28 cellular contexts compared by ENCODE assay signal in genomic region chr7:34371922-34372321, GRCh38.
"Had no signal": no experiment of that assay in that cellular context is flagged by ENCODE, and none has a peak within 500 bp of the region (broad histone marks: within the 10 kb centered on the region; RNA-seq: fewer than 3 reads in every experiment).

No MANE protein-coding gene starts in this region.

- H3K27me3 Mint-ChIP-seq: activated CD4-positive, alpha-beta T cell treated with anti-CD3 and anti-CD28 coated beads, Interleukin-2, amount 10 ng/mL, durations not matched to agents 24 days and 14 days; brain had no signal

- DNase-seq: activated CD4-positive, alpha-beta T cell treated with anti-CD3 and anti-CD28 coated beads, Interleukin-2, amount 10 ng/mL, durations not matched to agents 24 days and 14 days; activated CD4-positive, alpha-beta T cell treated with anti-CD3 and anti-CD28 coated beads, Interleukin-2, amount 50 U/mL, for 48 hours; activated CD8-positive, alpha-beta memory T cell treated with anti-CD3 and anti-CD28 coated beads, Interleukin-2, amount 50 U/mL, for 4 hours; activated CD8-positive, alpha-beta T cell treated with anti-CD3 and anti-CD28 coated beads, Interleukin-2, amount 10 ng/mL, durations not matched to agents 7 days and 5 days; activated gamma-delta T cell treated with Interleukin-2 at 50 U/mL for 16 hours; activated naive CD4-positive, alpha-beta T cell treated with anti-CD3 and anti-CD28 coated beads for 36 hours; activated T-cell treated with anti-CD3 and anti-CD28 coated beads for 4 hours; activated T-cell treated with anti-CD3 and anti-CD28 coated beads, Interleukin-2, amount 50 U/mL, for 4 hours; anterior cingulate cortex; caudate nucleus; cerebellar nuclear complex; NCI-H1105; NCI-H1417 treated with DMSO at 0.1 percent for 48 hours; NCI-H187 treated with DMSO at 0.1 percent for 48 hours; NCI-H2081 treated with DMSO at 0.1 percent for 48 hours; NCI-H226; NCI-H524 treated with DMSO at 0.1 percent for 48 hours; NK-92 treated with Interleukin-12 subunit alpha and Interleukin-12 subunit beta, amount 100 ng/mL, for 24 hours; PC-9; Right ventricle myocardium superior had no signal

- FAIRE-seq: bronchial epithelial cell, RCC 7860, TTC549 had no signal

- H3K4me2 ChIP-seq: PC-9 had no signal

- H3K27ac Mint-ChIP-seq: activated CD4-positive, alpha-beta T cell treated with anti-CD3 and anti-CD28 coated beads, Interleukin-2, amount 10 ng/mL, durations not matched to agents 24 days and 14 days; activated CD8-positive, alpha-beta T cell treated with anti-CD3 and anti-CD28 coated beads, Interleukin-2, amount 10 ng/mL, durations not matched to agents 7 days and 5 days; activated naive CD4-positive, alpha-beta T cell treated with anti-CD3 and anti-CD28 coated beads for 36 hours; activated naive CD4-positive, alpha-beta T cell treated with anti-CD3 and anti-CD28 coated beads, Interleukin-2, amount 50 U/mL, for 72 hours; activated T-helper 1 cell treated with anti-CD3 and anti-CD28 coated beads, Interleukin-12 subunit alpha, Interleukin-12 subunit beta, Interleukin-2, Interleukin-4 antibody, amounts not matched to agents 30 ng/mL and 10 ng/mL and 1 ng/mL, durations not matched to agents 14 hours and 24 hours and 36 hours; brain; T-helper 1 cell treated with Interleukin-12 subunit alpha and Interleukin-12 subunit beta and Interleukin-4 antibody, amounts not matched to agents 30 μg/mL and 1 μg/mL, for 36 hours; T-helper 2 cell treated with Interferon-gamma antibody and Interleukin-4, amounts not matched to agents 5 μg/mL and 100 μg/mL, for 36 hours had no signal

- H3K9me3 Mint-ChIP-seq: activated T-cell treated with anti-CD3 and anti-CD28 coated beads, Interleukin-2, amount 50 U/mL, for 4 hours; activated T-helper 1 cell treated with anti-CD3 and anti-CD28 coated beads, Interleukin-12 subunit alpha, Interleukin-12 subunit beta, Interleukin-2, Interleukin-4 antibody, amounts not matched to agents 30 ng/mL and 10 ng/mL and 1 ng/mL, durations not matched to agents 14 hours and 24 hours and 36 hours had no signal

- H3K27ac ChIP-seq: PC-9 had no signal

- H3K4me3 Mint-ChIP-seq: activated CD4-positive, alpha-beta T cell treated with anti-CD3 and anti-CD28 coated beads, Interleukin-2, amount 10 ng/mL, durations not matched to agents 24 days and 14 days; activated CD8-positive, alpha-beta T cell treated with anti-CD3 and anti-CD28 coated beads, Interleukin-2, amount 10 ng/mL, durations not matched to agents 7 days and 5 days; activated naive CD4-positive, alpha-beta T cell treated with anti-CD3 and anti-CD28 coated beads for 36 hours; activated T-cell treated with anti-CD3 and anti-CD28 coated beads, Interleukin-2, amount 50 U/mL, for 4 hours; activated T-helper 1 cell treated with anti-CD3 and anti-CD28 coated beads, Interleukin-12 subunit alpha, Interleukin-12 subunit beta, Interleukin-2, Interleukin-4 antibody, amounts not matched to agents 30 ng/mL and 10 ng/mL and 1 ng/mL, durations not matched to agents 14 hours and 24 hours and 36 hours; brain; T-helper 1 cell treated with Interleukin-12 subunit alpha and Interleukin-12 subunit beta and Interleukin-4 antibody, amounts not matched to agents 30 μg/mL and 1 μg/mL, for 36 hours; T-helper 2 cell treated with Interferon-gamma antibody and Interleukin-4, amounts not matched to agents 5 μg/mL and 100 μg/mL, for 36 hours had no signal

- H2AFZ ChIP-seq: PC-9 had no signal

- H3K4me1 Mint-ChIP-seq: activated CD4-positive, alpha-beta T cell treated with anti-CD3 and anti-CD28 coated beads, Interleukin-2, amount 10 ng/mL, durations not matched to agents 24 days and 14 days; brain had no signal

- H3K36me3 Mint-ChIP-seq: brain had no signal

- H3K4me3 ChIP-seq: PC-9 had no signal

- ATAC-seq: activated CD8-positive, alpha-beta T cell treated with anti-CD3 and anti-CD28 coated beads, Interleukin-2, amount 10 ng/mL, durations not matched to agents 7 days and 5 days; activated naive CD4-positive, alpha-beta T cell treated with anti-CD3 and anti-CD28 coated beads, Interleukin-2, amount 50 U/mL, for 72 hours; activated T-cell treated with anti-CD3 and anti-CD28 coated beads, Interleukin-2, amount 50 U/mL, for 4 hours had no signal
